In the genomic region with DNA sequence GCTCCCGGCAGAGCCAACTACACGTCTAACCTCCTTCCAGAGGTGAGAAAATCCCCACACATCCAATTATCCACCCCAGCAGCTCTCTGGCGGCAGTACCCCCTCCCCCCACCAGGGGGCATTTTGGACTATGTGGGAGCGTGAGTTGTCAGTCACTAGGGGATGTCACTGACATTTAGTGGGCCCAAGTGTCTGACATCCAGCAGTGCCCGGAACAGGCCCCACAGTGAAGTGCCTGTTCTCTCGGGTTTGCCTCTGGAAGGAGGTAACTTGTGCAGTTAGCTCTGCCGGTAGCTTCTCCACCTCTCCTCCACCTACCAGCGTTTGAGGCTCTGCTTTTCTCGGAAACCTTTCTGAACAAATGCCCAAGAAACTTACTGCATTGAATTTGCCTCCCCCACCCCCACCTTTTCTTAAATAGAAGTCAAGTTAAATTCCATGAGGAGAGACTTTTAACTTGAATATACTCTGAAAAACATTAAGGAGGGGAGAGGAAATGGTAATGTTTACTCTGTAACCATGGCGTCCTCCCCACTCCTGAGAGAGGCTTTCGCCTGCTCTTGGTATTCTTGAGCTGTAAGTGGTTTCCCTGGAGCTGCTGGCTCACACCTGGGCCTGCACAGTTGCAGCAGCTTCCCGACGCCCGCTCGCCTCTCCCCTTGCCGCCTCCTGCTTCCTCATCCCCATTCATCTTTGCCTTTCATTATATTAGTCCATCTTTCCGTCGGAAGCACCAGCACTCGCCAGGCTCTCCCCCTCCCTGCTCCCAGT, we compare ENCODE assay signal across 8 cellular contexts.
A peak's percentile ranks its signal among the peaks of the same experiment; 100 is the strongest.
DNase-seq lines count a peak whose midpoint lies in the region; ATAC-seq and TF ChIP-seq lines count a peak whose summit lies in the region.

No MANE protein-coding gene starts in this region.

- no peaks in the 10 kb centered on the region for H3K79me2 ChIP-seq in OCI-LY1 (ENCODE audit: insufficient read depth, low read length)

- no peaks in the 10 kb centered on the region for H3K9me3 ChIP-seq in OCI-LY1 (ENCODE audit: low read length)
- no peaks in the 10 kb centered on the region for H3K9me3 ChIP-seq in neutrophil

- no peak overlapping the region for H3K4me2 ChIP-seq in OCI-LY1 (ENCODE audit: low read length)

- H3K4me3 ChIP-seq in OCI-LY1 (ENCODE audit: low read depth, low read length, poor library complexity, severe bottlenecking) (no peak overlapping the region), fibroblast of mammary gland (ENCODE audit: control insufficient read depth, low read depth, low read length) (no peak overlapping the region), neutrophil (ENCODE audit: low read depth in 1 of 2, low read length in 1 of 2) (no peak overlapping the region)

- no peak overlapping the region for H3K9ac ChIP-seq in OCI-LY1 (ENCODE audit: low read length)

- no peak overlapping the region for H3K27ac ChIP-seq in OCI-LY1 (ENCODE audit: low read depth, low read length, poor library complexity, severe bottlenecking)
- H3K27ac ChIP-seq in neutrophil: no peak overlapping the region
- H3K27ac ChIP-seq in substantia nigra (ENCODE audit: low read depth, low read length, poor library complexity, severe bottlenecking): no peak overlapping the region

- no peak for ATAC-seq in GM18519 (IDR thresholded peaks at IDR 0.05; ENCODE audit: low FRiP score, unreplicated experiment)

- TF ChIP-seq CTCF in OCI-LY1 (IDR thresholded peaks at IDR 0.05; ENCODE audit: low read length): peak; percentile 89
- peak; percentile 96 for TF ChIP-seq CTCF in fibroblast of mammary gland (conservative IDR thresholded peaks at IDR 0.05; ENCODE audit: control insufficient read depth, insufficient read depth, low read depth, low read length)
- TF ChIP-seq CTCF in neutrophil (IDR thresholded peaks at IDR 0.05): peak; percentile 83

- H3K4me1 ChIP-seq in OCI-LY1 (ENCODE audit: insufficient read depth, low read length, severe bottlenecking) (peaks cover 11% of the 10 kb centered on the region), neutrophil (ENCODE audit: control insufficient read depth in 1 of 2, insufficient read depth in 1 of 2, low read depth in 1 of 2, low read length in 1 of 2) (no peaks in the 10 kb centered on the region)

- peak; percentile 68 for DNase-seq in CD1c-positive myeloid dendritic cell (ENCODE audit: extremely low spot score)
- peak; percentile 80 for DNase-seq in HT-29 (ENCODE audit: low spot score)
- DNase-seq in activated T-cell treated with anti-CD3 and anti-CD28 coated beads for 48 hours (ENCODE audit: low read depth): peak; percentile 73
- DNase-seq in fibroblast of mammary gland (ENCODE audit: low read depth): peak; percentile 40
- peak in 36 of 49 donors; percentile 13 to 77 (median 40) for DNase-seq in substantia nigra (lab: John Stamatoyannopoulos, UW)

- H3K9me2 ChIP-seq in OCI-LY1 (ENCODE audit: low read depth, low read length): no peaks in the 10 kb centered on the region

- H3K36me3 ChIP-seq in OCI-LY1 (ENCODE audit: insufficient read depth, low read length) (no peaks in the 10 kb centered on the region; the same call in 1 of the 2 replicates), neutrophil (no peaks in the 10 kb centered on the region)

- H2AFZ ChIP-seq in OCI-LY1 (ENCODE audit: low read length): no peak overlapping the region

- H4K20me1 ChIP-seq in OCI-LY1 (ENCODE audit: insufficient read depth, low read length): no peaks in the 10 kb centered on the region

- H3K27me3 ChIP-seq in OCI-LY1 (ENCODE audit: insufficient read depth, low read length) (no peaks in the 10 kb centered on the region), neutrophil (peaks cover 80% of the 10 kb centered on the region)

- H3F3A ChIP-seq in OCI-LY1 (ENCODE audit: insufficient read depth, low read length): no peaks in the 10 kb centered on the region
